ENCODE assay signal across 31 cellular contexts in the genomic region with DNA sequence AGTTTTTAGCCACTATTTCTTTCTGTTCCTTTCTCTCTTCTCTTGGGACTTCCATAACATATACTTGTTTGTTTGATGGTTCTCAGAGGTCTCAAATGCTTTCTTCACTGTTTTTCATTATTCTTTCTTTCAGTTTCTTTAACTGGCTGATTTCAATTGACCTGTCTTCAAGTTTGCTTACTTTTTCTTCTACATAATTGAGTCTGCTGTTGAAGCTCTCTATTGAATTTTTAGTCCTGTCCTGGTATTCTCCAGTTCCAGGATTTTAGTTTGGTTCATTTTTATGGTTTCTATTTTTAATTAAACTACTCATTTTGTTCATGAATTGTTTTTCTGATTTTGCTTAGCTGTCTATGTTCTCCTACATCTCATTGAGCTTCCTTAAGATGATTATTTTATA.
"Had no signal": no experiment of that assay in that cellular context is flagged by ENCODE, and none has a peak within 500 bp of the region (broad histone marks: within the 10 kb centered on the region; RNA-seq: fewer than 3 reads in every experiment).

No MANE protein-coding gene starts in this region.

- H3K4me2 ChIP-seq: SK-N-SH had no signal

- H3K9ac ChIP-seq: SK-N-SH had no signal

- H3K27ac ChIP-seq: Peyer's patch, SJSA1 had no signal

- H3K27me3 ChIP-seq: MG63, Peyer's patch, SJSA1 had no signal

- H3K4me1 ChIP-seq: Peyer's patch, SJSA1 had no signal

- H3K9me2 ChIP-seq: SK-N-SH had no signal

- DNase-seq: Kasumi-1, MG63, NCI-H1048, NCI-H1092 treated with DMSO at 0.1 percent for 48 hours, NCI-H1105 treated with DMSO at 0.1 percent for 48 hours, NCI-H1417, NCI-H1436, NCI-H146, NCI-H1694, NCI-H187, NCI-H1930, NCI-H2029 treated with DMSO at 0.1 percent for 48 hours, NCI-H2081 treated with DMSO at 0.1 percent for 48 hours, NCI-H2107, NCI-H2171, NCI-H446 treated with DMSO at 0.1 percent for 48 hours, NCI-H510A, NCI-H524, NCI-H526, NCI-H69, NCI-H748 treated with DMSO at 0.1 percent for 48 hours, NCI-H82, OCI-M1, PC-3, Peyer's patch, Right ventricle myocardium superior, RPMI8226, SHP77 treated with DMSO at 0.1 percent for 48 hours, SK-N-SH, SW 1271 had no signal

- H3K9me3 ChIP-seq: Peyer's patch, SJSA1, SK-N-SH had no signal

- ATAC-seq: PC-3 had no signal

- H3K36me3 ChIP-seq: MG63, Peyer's patch, SJSA1 had no signal

- H3K4me3 ChIP-seq: MG63, Peyer's patch, SJSA1 had no signal
